ENCODE assay signal across 16 cellular contexts in genomic region chr7:28954936-28955335, GRCh38. TPM values are rescaled to one million over a fixed set of nuclear protein-coding genes. Genes with fewer than 3 reads are reported as not detected.
DNase-seq lines count a peak whose midpoint lies in the region; ATAC-seq and TF ChIP-seq lines count a peak whose summit lies in the region.
"Had no signal": no experiment of that assay in that cellular context is flagged by ENCODE, and none has a peak within 500 bp of the region (broad histone marks: within the 10 kb centered on the region; RNA-seq: fewer than 3 reads in every experiment).

No MANE protein-coding gene starts in this region.

- TF ChIP-seq CTCF in left ventricle myocardium inferior (IDR thresholded peaks at IDR 0.05; ENCODE audit: borderline replicate concordance) (no peak), coronary artery (IDR thresholded peaks at IDR 0.05) (no peak)

- H3K36me3 ChIP-seq in left ventricle myocardium inferior (no peaks in the 10 kb centered on the region), muscle layer of duodenum (ENCODE audit: control insufficient read depth in 1 of 2, insufficient read depth in 2 of 2, low read length in 2 of 2) (no peaks in the 10 kb centered on the region)
- H3K36me3 ChIP-seq: tibial nerve had no signal

- H3K4me1 ChIP-seq in left ventricle myocardium inferior (peaks cover 61% of the 10 kb centered on the region), muscle layer of duodenum (ENCODE audit: control insufficient read depth in 1 of 2, insufficient read depth in 2 of 2, low read length in 2 of 2) (peaks cover 0 to 39% of the 10 kb centered on the region in 2 donors)

- no peak for ATAC-seq in GM18517 (IDR thresholded peaks at IDR 0.05; ENCODE audit: unreplicated experiment)
- ATAC-seq: activated T-helper 17 cell treated with anti-CD3 and anti-CD28 coated beads, Interleukin-2, amount 50 U/mL, for 72 hours had no signal

- H3K27ac ChIP-seq in left ventricle myocardium inferior (replicated peaks) (peak overlapping the region; percentile 78), coronary artery (no peak overlapping the region), muscle layer of duodenum (ENCODE audit: low read length) (no peak overlapping the region)
- H3K27ac ChIP-seq: A549, KMS-11 had no signal

- no peaks in the 10 kb centered on the region for H3K27me3 ChIP-seq in left ventricle myocardium inferior (ENCODE audit: low read depth)
- H3K27me3 ChIP-seq in muscle layer of duodenum (ENCODE audit: low read depth, low read length), result peaks cover 16% of the 10 kb centered on the region

- H3K4me3 ChIP-seq in left ventricle myocardium inferior (peak overlapping the region; percentile 72), coronary artery (peak overlapping the region; percentile 76), muscle layer of duodenum (ENCODE audit: low read depth in 1 of 2, low read length in 2 of 2) (peak overlapping the region; percentile 23 to 75)

- intact Hi-C loops in left ventricle myocardium inferior (cut with micrococcal nuclease) (loop anchor here (10.0 kb wide), 1 partner anchor 150 kb away; no protein-coding TSS in a partner anchor), cardiac septum (cut with DNase I) (loop anchor here (5.0 kb wide), 1 partner anchor 87 kb away; no protein-coding TSS in a partner anchor)

- no peak for DNase-seq in left ventricle myocardium inferior
- no peak for DNase-seq in cardiac septum (ENCODE audit: low spot score)
- no peak for DNase-seq in coronary artery (ENCODE audit: low spot score)
- DNase-seq in RKO (ENCODE audit: low spot score), result no peak
- no peak for DNase-seq in occipital lobe (lab: John Stamatoyannopoulos, UW)
- DNase-seq in hepatic stellate cell (ENCODE audit: low spot score), result no peak
- DNase-seq: NCI-H1417, SHP77 had no signal

- H3K9me3 ChIP-seq in left ventricle myocardium inferior (replicated peaks), result no peaks in the 10 kb centered on the region
- no peaks in the 10 kb centered on the region for H3K9me3 ChIP-seq in muscle layer of duodenum (ENCODE audit: control insufficient read depth in 1 of 2, low read length in 2 of 2)
- H3K9me3 ChIP-seq: A549, tibial nerve had no signal

RNA-seq across cellular contexts. Expression of gene TRIL, which starts 3.2 kb away (rescaled TPM):
- total RNA-seq in left ventricle myocardium inferior (1.9 TPM), cardiac septum (2.6 TPM), occipital lobe (10.9 TPM)
- total RNA-seq: activated CD8-positive, alpha-beta memory T cell treated with anti-CD3 and anti-CD28 coated beads for 36 hours; activated T-helper 17 cell treated with anti-CD3 and anti-CD28 coated beads, Interleukin-2, amount 50 U/mL, for 72 hours; CD4-positive, CD25-positive, alpha-beta regulatory T cell had no signal
